Comparison of ENCODE assay signal across 28 cellular contexts in the genomic region with DNA sequence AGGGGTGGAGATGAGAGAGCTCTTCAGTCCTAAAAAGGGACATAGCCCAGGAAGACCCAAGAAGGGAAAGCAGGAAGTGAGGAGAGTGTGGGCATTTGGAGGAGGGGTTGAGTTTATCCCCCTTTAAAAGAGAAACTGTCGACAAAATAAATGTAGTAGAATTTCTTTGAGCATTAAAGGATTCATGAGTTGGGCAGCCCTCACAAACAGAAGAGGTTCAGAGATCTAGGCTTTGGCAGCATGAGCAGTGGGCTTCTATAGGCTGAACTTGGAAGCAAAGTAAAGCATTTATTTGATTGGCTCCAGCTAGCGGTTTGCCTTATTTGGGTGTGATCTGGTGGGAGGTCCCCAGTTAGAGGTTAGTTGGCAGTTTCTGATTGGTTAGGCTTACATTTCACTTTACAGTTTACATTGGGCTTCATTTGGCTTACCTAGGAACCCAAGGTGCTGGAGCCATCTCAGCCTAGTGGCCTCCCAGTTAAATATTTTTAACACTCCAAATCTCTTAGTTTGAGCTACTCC.
DNase-seq lines count a peak whose midpoint lies in the region; ATAC-seq, FAIRE-seq and TF ChIP-seq lines count a peak whose summit lies in the region.
"Had no signal": no experiment of that assay in that cellular context is flagged by ENCODE, and none has a peak within 500 bp of the region (broad histone marks: within the 10 kb centered on the region; RNA-seq: fewer than 3 reads in every experiment).

No MANE protein-coding gene starts in this region.

- peaks cover 65% of the 10 kb centered on the region for H3K4me1 Mint-ChIP-seq in activated CD8-positive, alpha-beta T cell treated with anti-CD3 and anti-CD28 coated beads, Interleukin-2, amount 10 ng/mL, durations not matched to agents 7 days and 5 days (ENCODE audit: low read depth)
- H3K4me1 Mint-ChIP-seq in activated CD8-positive, alpha-beta T cell treated with anti-CD3 and anti-CD28 coated beads for 36 hours (ENCODE audit: low read depth), result peaks cover 53% of the 10 kb centered on the region
- peaks cover 40 to 62% of the 10 kb centered on the region in 2 donors for H3K4me1 Mint-ChIP-seq in stimulated activated naive B cell treated with anti-CD40 and anti-IgM and Interleukin-4, amounts not matched to agents 10 μg/mL and 1 μg/mL and 100 μg/mL, for 72 hours

- WGBS in GM12878 (ENCODE audit: insufficient coverage, insufficient replicate concordance, low lambda C conversion rate, missing lambda C conversion rate), result 100% methylated on average over 2 of the region's 2 CpGs

- no peak overlapping the region for H2AFZ ChIP-seq in GM12878 (ENCODE audit: control insufficient read depth, low read depth, low read length)

- H3K27me3 ChIP-seq in GM12878 (replicated peaks in 1 of 2; ENCODE audit: control insufficient read depth in 2 of 2, insufficient read depth in 2 of 2, low read length in 1 of 2), result no peaks in the 10 kb centered on the region
- H3K27me3 ChIP-seq: cardiac muscle cell, ovary, testis had no signal

- H3K27ac ChIP-seq in HEK293 (ENCODE audit: extremely low read depth, low read depth, low read length) (no peak overlapping the region), GM12878 (ENCODE audit: control insufficient read depth, insufficient read depth) (no peak overlapping the region)
- H3K27ac ChIP-seq: cardiac muscle cell, coronary artery, ovary, testis, WERI-Rb-1 had no signal

- peaks cover 19% of the 10 kb centered on the region for H3K9me3 Mint-ChIP-seq in activated CD8-positive, alpha-beta T cell treated with anti-CD3 and anti-CD28 coated beads, Interleukin-2, amount 10 ng/mL, durations not matched to agents 7 days and 5 days (ENCODE audit: insufficient read depth)
- peaks cover 9% of the 10 kb centered on the region for H3K9me3 Mint-ChIP-seq in activated CD8-positive, alpha-beta T cell treated with anti-CD3 and anti-CD28 coated beads for 36 hours
- H3K9me3 Mint-ChIP-seq in stimulated activated naive B cell treated with anti-CD40 and anti-IgM and Interleukin-4, amounts not matched to agents 10 μg/mL and 1 μg/mL and 100 μg/mL, for 72 hours, result peaks cover 7% of the 10 kb centered on the region in 2 donors

- TF ChIP-seq EP300 in GM12878 (IDR thresholded peaks at IDR 0.05; ENCODE audit: borderline replicate concordance in 1 of 2, control insufficient read depth in 1 of 2, low read depth in 2 of 2, low read length in 2 of 2), result no peak

- CTCF ChIA-PET in activated CD8-positive, alpha-beta T cell treated with anti-CD3 and anti-CD28 coated beads, Interleukin-2, amount 10 ng/mL, durations not matched to agents 7 days and 5 days (lab: Charles Lee), result interaction anchor here (1.1 to 2.9 kb wide), 2 partner anchors 10 to 61 kb away, joined by 3 to 7 read pairs; no protein-coding TSS in a partner anchor
- CTCF ChIA-PET in activated CD8-positive, alpha-beta T cell treated with anti-CD3 and anti-CD28 coated beads for 36 hours (lab: Charles Lee), result no interaction called here
- CTCF ChIA-PET in HEK293 (lab: Yijun Ruan, JAX) (interaction anchor here (0.7 kb wide), 1 partner anchor 85 kb away, joined by 3 read pairs; no protein-coding TSS in a partner anchor), GM12878 (lab: Yijun Ruan, JAX) (interaction anchor here (0.8 to 2.7 kb wide), 2 partner anchors 23 to 114 kb away, joined by 4 to 6 read pairs; no protein-coding TSS in a partner anchor)

- no peaks in the 10 kb centered on the region for H4K20me1 ChIP-seq in GM12878 (ENCODE audit: control insufficient read depth, insufficient read depth)

- RAD21 ChIA-PET in GM12878 (lab: Charles Lee; ENCODE audit: unreplicated experiment), result interaction anchor here (1.9 kb wide), 1 partner anchor 32 kb away, joined by 5 read pairs; no protein-coding TSS in a partner anchor

- no peak for FAIRE-seq in GM12878 (lab: Jason Lieb, UNC)
- FAIRE-seq: astrocyte, GM12891 had no signal

- H3K4me3 ChIP-seq in HEK293 (ENCODE audit: low read depth, low read length) (no peak overlapping the region), GM12878 (no peak overlapping the region)
- H3K4me3 ChIP-seq: cardiac muscle cell, coronary artery, lung, ovary, testis had no signal

- SMC1A ChIA-PET in GM12878 (lab: Charles Lee; ENCODE audit: uncharacterized antibody, unreplicated experiment), result interaction anchor here (0.7 to 1.5 kb wide), 5 partner anchors 16 to 477 kb away, joined by 3 to 4 read pairs (median 3); no protein-coding TSS in a partner anchor

- POLR2A ChIA-PET in activated CD8-positive, alpha-beta T cell treated with anti-CD3 and anti-CD28 coated beads, Interleukin-2, amount 10 ng/mL, durations not matched to agents 7 days and 5 days (lab: Charles Lee), result interaction anchor here (1.5 kb wide), 1 partner anchor 10 kb away, joined by 8 read pairs; no protein-coding TSS in a partner anchor
- POLR2A ChIA-PET in activated CD8-positive, alpha-beta T cell treated with anti-CD3 and anti-CD28 coated beads for 36 hours (lab: Charles Lee), result interaction anchor here (0.8 to 1.2 kb wide), 2 partner anchors 10 to 16 kb away, joined by 3 to 4 read pairs; no protein-coding TSS in a partner anchor
- POLR2A ChIA-PET in HEK293 (lab: Yijun Ruan, JAX) (no interaction called here), GM12878 (lab: Charles Lee) (interaction anchor here (0.7 kb wide), 1 partner anchor 9 kb away, joined by 4 read pairs; no protein-coding TSS in a partner anchor)

- H3K36me3 ChIP-seq in HEK293 (ENCODE audit: control insufficient read depth in 2 of 2, insufficient read depth in 1 of 2, low read length in 2 of 2) (no peaks in the 10 kb centered on the region), GM12878 (ENCODE audit: control insufficient read depth in 2 of 2, insufficient read depth in 2 of 2, low read length in 1 of 2) (no peaks in the 10 kb centered on the region)
- H3K36me3 ChIP-seq: cardiac muscle cell, ovary, WERI-Rb-1 had no signal

- H3K4me1 ChIP-seq in HEK293 (ENCODE audit: control insufficient read depth, insufficient read depth, low read length) (0 out of 2 replicates have a peak, but pooled peaks cover 3% of the 10 kb centered on the region), GM12878 (ENCODE audit: control insufficient read depth, insufficient read depth, low read length) (no peaks in the 10 kb centered on the region)
- H3K4me1 ChIP-seq: testis had no signal

- no peak overlapping the region for H3K4me2 ChIP-seq in GM12878 (ENCODE audit: control insufficient read depth, insufficient read depth)

- TF ChIP-seq POLR2A in GM12878 (IDR thresholded peaks at IDR 0.05; ENCODE audit: low read depth, low read length), result no peak

- no peaks in the 10 kb centered on the region for H3K9me3 ChIP-seq in HEK293 (ENCODE audit: control insufficient read depth, insufficient read depth, low read depth, low read length)
- H3K9me3 ChIP-seq in GM12878 (replicated peaks; ENCODE audit: control insufficient read depth, insufficient read depth, low read length), result peaks cover 3% of the 10 kb centered on the region; the same call in 2 of the 3 replicates
- H3K9me3 ChIP-seq: ovary, testis had no signal

- TF ChIP-seq CTCF in activated CD8-positive, alpha-beta T cell treated with anti-CD3 and anti-CD28 coated beads for 36 hours (IDR thresholded peaks at IDR 0.05), result no peak
- TF ChIP-seq CTCF in HEK293 (tag by site-specific recombination; IDR thresholded peaks at IDR 0.05), result no peak
- TF ChIP-seq CTCF in GM12878 (IDR thresholded peaks at IDR 0.05 in 2 of 3, conservative IDR thresholded peaks at IDR 0.05 in 1 of 3; ENCODE audit: control insufficient read depth in 2 of 3, extremely low read depth in 1 of 3, insufficient read depth in 1 of 3, low read depth in 3 of 3, low read length in 3 of 3), result no peak

- in situ Hi-C loops in GM12878 (cut with MboI), result no loop called here

- no peak overlapping the region for H3K4me3 Mint-ChIP-seq in activated CD8-positive, alpha-beta T cell treated with anti-CD3 and anti-CD28 coated beads, Interleukin-2, amount 10 ng/mL, durations not matched to agents 7 days and 5 days
- H3K4me3 Mint-ChIP-seq in activated CD8-positive, alpha-beta T cell treated with anti-CD3 and anti-CD28 coated beads for 36 hours, result no peak overlapping the region
- no peak overlapping the region for H3K4me3 Mint-ChIP-seq in stimulated activated naive B cell treated with anti-CD40 and anti-IgM and Interleukin-4, amounts not matched to agents 10 μg/mL and 1 μg/mL and 100 μg/mL, for 72 hours
- H3K4me3 Mint-ChIP-seq: HFFc6, neural crest cell had no signal

- TF ChIP-seq RAD21 in GM12878 (IDR thresholded peaks at IDR 0.05; ENCODE audit: insufficient read depth, low read depth, low read length), result no peak

- H3K79me2 ChIP-seq in GM12878 (ENCODE audit: control insufficient read depth, insufficient read depth, low read length), result no peaks in the 10 kb centered on the region

- ATAC-seq in activated CD8-positive, alpha-beta T cell treated with anti-CD3 and anti-CD28 coated beads, Interleukin-2, amount 10 ng/mL, durations not matched to agents 7 days and 5 days, result no peak
- ATAC-seq in activated CD8-positive, alpha-beta T cell treated with anti-CD3 and anti-CD28 coated beads for 36 hours, result no peak
- no peak for ATAC-seq in GM12878
- peak in 1 of 2 donors; percentile 40 for ATAC-seq in stimulated activated naive B cell treated with anti-CD40 and anti-IgM and Interleukin-4, amounts not matched to agents 10 μg/mL and 1 μg/mL and 100 μg/mL, for 72 hours (replicated peaks)
- ATAC-seq: left cardiac atrium, Panc1 had no signal

- no peak overlapping the region for H3K9ac ChIP-seq in GM12878 (ENCODE audit: control insufficient read depth, insufficient read depth, low read length)

- intact Hi-C loops in activated CD8-positive, alpha-beta T cell treated with anti-CD3 and anti-CD28 coated beads for 36 hours (cut with micrococcal nuclease), result no loop called here
- intact Hi-C loops in GM12878 (cut with micrococcal nuclease; ENCODE audit: unreplicated experiment), result no loop called here

- H3K27ac Mint-ChIP-seq in activated CD8-positive, alpha-beta T cell treated with anti-CD3 and anti-CD28 coated beads, Interleukin-2, amount 10 ng/mL, durations not matched to agents 7 days and 5 days, result peak overlapping the region; percentile 90
- no peak overlapping the region for H3K27ac Mint-ChIP-seq in activated CD8-positive, alpha-beta T cell treated with anti-CD3 and anti-CD28 coated beads for 36 hours
- peak overlapping the region; percentile 91 for H3K27ac Mint-ChIP-seq in stimulated activated naive B cell treated with anti-CD40 and anti-IgM and Interleukin-4, amounts not matched to agents 10 μg/mL and 1 μg/mL and 100 μg/mL, for 72 hours
- H3K27ac Mint-ChIP-seq: HFFc6 had no signal

- H3K27me3 Mint-ChIP-seq in activated CD8-positive, alpha-beta T cell treated with anti-CD3 and anti-CD28 coated beads, Interleukin-2, amount 10 ng/mL, durations not matched to agents 7 days and 5 days (ENCODE audit: low read depth), result no peaks in the 10 kb centered on the region
- no peaks in the 10 kb centered on the region for H3K27me3 Mint-ChIP-seq in activated CD8-positive, alpha-beta T cell treated with anti-CD3 and anti-CD28 coated beads for 36 hours
- no peaks in the 10 kb centered on the region for H3K27me3 Mint-ChIP-seq in stimulated activated naive B cell treated with anti-CD40 and anti-IgM and Interleukin-4, amounts not matched to agents 10 μg/mL and 1 μg/mL and 100 μg/mL, for 72 hours

- peaks cover 26% of the 10 kb centered on the region for H3K36me3 Mint-ChIP-seq in activated CD8-positive, alpha-beta T cell treated with anti-CD3 and anti-CD28 coated beads, Interleukin-2, amount 10 ng/mL, durations not matched to agents 7 days and 5 days (ENCODE audit: low read depth)
- peaks cover 9% of the 10 kb centered on the region for H3K36me3 Mint-ChIP-seq in activated CD8-positive, alpha-beta T cell treated with anti-CD3 and anti-CD28 coated beads for 36 hours (ENCODE audit: low read depth)
- H3K36me3 Mint-ChIP-seq in stimulated activated naive B cell treated with anti-CD40 and anti-IgM and Interleukin-4, amounts not matched to agents 10 μg/mL and 1 μg/mL and 100 μg/mL, for 72 hours, result peaks cover 22 to 53% of the 10 kb centered on the region in 2 donors

- BruUV-seq in GM12878 (replicated peaks; lab: Mats Ljungman, UMichigan), result no TSS peak

- DNase-seq in activated CD8-positive, alpha-beta T cell treated with anti-CD3 and anti-CD28 coated beads, Interleukin-2, amount 10 ng/mL, durations not matched to agents 7 days and 5 days, result no peak
- no peak for DNase-seq in activated CD8-positive, alpha-beta T cell treated with anti-CD3 and anti-CD28 coated beads for 36 hours
- DNase-seq in GM12878 (ENCODE audit: low read depth, low spot score) (no peak), NCI-H226 (no peak), SW 1271 (lab: John Stamatoyannopoulos, UW) (no peak)
- DNase-seq in stimulated activated naive B cell treated with anti-CD40 and anti-IgM and Interleukin-4, amounts not matched to agents 10 μg/mL and 1 μg/mL and 100 μg/mL, for 72 hours, result no peak
- DNase-seq: activated CD4-positive, alpha-beta T cell treated with anti-CD3 and anti-CD28 coated beads, Interleukin-2, amount 50 U/mL, for 4 hours; effector memory CD4-positive, alpha-beta T cell; HFFc6; hypothalamus; IMR-90; left cardiac atrium; NCI-H1436 treated with DMSO at 0.1 percent for 48 hours; NCI-H774; ovary; SHP77; stimulated activated naive CD4-positive, alpha-beta T cell treated with Interleukin-2 at 50 U/mL for 16 hours; T-helper 9 cell; testis; WERI-Rb-1 had no signal
